In the genomic region with DNA sequence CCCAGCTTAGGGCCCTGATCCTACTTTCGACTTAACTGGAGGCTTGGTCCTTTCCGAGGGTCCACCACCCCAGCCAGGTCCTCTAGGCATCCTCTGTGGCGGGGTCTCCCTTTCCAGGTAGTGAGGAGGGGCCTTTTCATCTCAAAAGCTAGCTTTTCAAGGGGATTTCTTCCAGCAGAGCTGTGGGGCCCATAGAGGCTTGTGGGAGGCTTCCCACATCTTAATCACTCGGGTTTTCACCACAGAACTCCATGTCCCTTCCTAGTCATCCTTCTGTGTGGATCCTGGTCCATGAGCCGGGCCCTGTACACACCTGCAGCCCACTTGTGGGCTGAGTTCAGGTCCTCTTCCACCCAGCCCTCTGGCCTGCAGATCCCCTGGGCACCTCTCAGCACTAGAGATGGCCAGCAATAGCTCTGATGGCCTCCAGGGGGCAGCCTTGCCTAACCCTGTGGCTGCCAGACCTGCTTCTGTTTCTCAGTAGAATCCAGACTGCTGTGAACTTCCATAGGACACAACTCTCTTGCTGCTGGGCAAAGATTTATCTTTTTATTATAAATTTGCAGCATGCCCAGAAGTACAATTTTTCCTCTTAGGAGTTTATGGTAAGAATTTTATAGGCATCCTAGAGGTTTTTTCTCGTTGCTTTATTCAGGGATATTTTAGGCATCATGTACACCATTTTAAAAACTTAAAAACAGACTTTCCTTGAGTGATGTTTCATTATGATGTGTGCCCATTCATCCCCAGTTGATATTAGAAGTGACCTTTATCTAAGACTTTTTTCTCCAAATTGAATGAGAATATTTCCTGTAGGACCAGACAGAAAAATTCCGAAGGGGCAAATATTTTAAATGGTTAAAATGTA, we compare ENCODE assay signal across 8 cellular contexts.
DNase-seq lines count a peak whose midpoint lies in the region; ATAC-seq and TF ChIP-seq lines count a peak whose summit lies in the region.

No MANE protein-coding gene starts in this region.

- POLR2A ChIA-PET in activated B cell treated with CpG ODN at 0.5 μM for 24 hours (lab: Charles Lee), result interaction anchor here (1.0 kb wide), 1 partner anchor 297 kb away, joined by 3 read pairs; no protein-coding TSS in a partner anchor

- intact Hi-C loops in activated B cell treated with CpG ODN at 0.5 μM for 24 hours (cut with micrococcal nuclease), result loop anchor here (1.0 to 5.0 kb wide), 7 partner anchors 10 to 364 kb away; a partner anchor contains a TSS

- CTCF ChIA-PET in activated B cell treated with CpG ODN at 0.5 μM for 24 hours (lab: Charles Lee), result interaction anchor here (0.7 to 1.8 kb wide), 17 partner anchors 9 to 369 kb away, joined by 3 to 23 read pairs (median 6); no protein-coding TSS in a partner anchor

- DNase-seq in AG09319 (ENCODE audit: extremely low read depth, low read depth) (peak; percentile 35), NCI-H2227 (lab: John Stamatoyannopoulos, UW; ENCODE audit: unreplicated experiment) (peak; percentile 79), activated B cell treated with CpG ODN at 0.5 μM for 24 hours (peak; percentile 52), left kidney (ENCODE audit: low read depth, low spot score) (peak; percentile 81)
- DNase-seq in central memory CD4-positive, alpha-beta T cell, result peak; percentile 41
- peak; percentile 38 to 43 for DNase-seq in stimulated activated CD4-positive, alpha-beta T cell treated with anti-CD3 and anti-CD28 coated beads, Interleukin-4, amount 100 ng/mL, for 48 hours (ENCODE audit: low read depth in 2 of 2)

- H3K36me3 Mint-ChIP-seq in activated B cell treated with CpG ODN at 0.5 μM for 24 hours (ENCODE audit: low read depth), result peaks cover 58% of the 10 kb centered on the region

- H3K4me1 Mint-ChIP-seq in activated B cell treated with CpG ODN at 0.5 μM for 24 hours, result peaks cover 26% of the 10 kb centered on the region

- no peaks in the 10 kb centered on the region for H3K9me3 Mint-ChIP-seq in activated B cell treated with CpG ODN at 0.5 μM for 24 hours

- H3K4me3 Mint-ChIP-seq in activated B cell treated with CpG ODN at 0.5 μM for 24 hours, result no peak overlapping the region

- ATAC-seq in GM18867 (IDR thresholded peaks at IDR 0.05; ENCODE audit: unreplicated experiment) (peak; percentile 87), HG03095 (IDR thresholded peaks at IDR 0.05; ENCODE audit: unreplicated experiment) (peak; percentile 86), activated B cell treated with CpG ODN at 0.5 μM for 24 hours (ENCODE audit: low read depth) (peak; percentile 98)

- TF ChIP-seq CTCF in AG09319 (IDR thresholded peaks at IDR 0.05; ENCODE audit: low read depth, low read length) (peak; percentile 99), activated B cell treated with CpG ODN at 0.5 μM for 24 hours (IDR thresholded peaks at IDR 0.05) (peak; percentile 87)

- H3K27ac Mint-ChIP-seq in activated B cell treated with CpG ODN at 0.5 μM for 24 hours, result no peak overlapping the region

- H3K27me3 Mint-ChIP-seq in activated B cell treated with CpG ODN at 0.5 μM for 24 hours, result no peaks in the 10 kb centered on the region

Comparison
In these comparisons a context has a peak if more than half of its experiments do, and no peak if none do; other contexts are left out.
1. Peak in every context shown above with its lines: DNase-seq and ATAC-seq.